In the genomic region with DNA sequence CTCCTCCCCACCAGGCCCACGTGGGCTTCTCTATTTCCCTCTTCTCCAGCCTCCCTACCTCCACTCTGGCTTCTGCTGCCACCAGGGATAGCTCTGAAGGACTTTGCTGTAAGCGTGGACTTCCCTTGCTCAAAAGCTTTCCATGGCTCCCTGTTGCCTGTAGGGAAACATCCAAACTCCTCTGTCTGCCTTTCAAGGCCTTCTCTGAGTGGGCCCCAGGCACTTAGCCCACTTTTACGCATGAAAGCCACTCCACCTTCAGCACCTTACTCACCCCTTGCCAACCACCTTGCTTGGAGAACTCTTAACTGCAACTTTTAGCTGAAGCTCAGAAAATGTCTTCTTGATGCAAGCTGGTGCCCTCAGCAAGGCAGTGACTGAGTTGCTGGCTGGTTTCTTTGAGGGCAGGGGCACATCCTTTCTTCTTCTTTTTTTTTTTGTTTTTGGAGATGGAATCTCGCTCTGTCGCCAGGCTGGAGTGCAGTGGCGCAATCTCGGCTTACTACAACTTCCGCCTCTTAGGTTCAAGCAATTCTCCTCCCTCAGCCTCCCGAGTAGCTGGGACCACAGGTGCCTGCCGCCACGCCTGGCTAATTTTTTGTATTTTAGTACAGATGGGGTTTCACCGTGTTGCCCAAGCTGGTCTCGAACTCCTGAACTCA, we compare ENCODE assay signal across 33 cellular contexts. TPM values are rescaled to one million over a fixed set of nuclear protein-coding genes. Genes with fewer than 3 reads are reported as not detected.
"Had no signal": no experiment of that assay in that cellular context is flagged by ENCODE, and none has a peak within 500 bp of the region (broad histone marks: within the 10 kb centered on the region; RNA-seq: fewer than 3 reads in every experiment).

No MANE protein-coding gene starts in this region.

- H3K9me3 ChIP-seq: adrenal gland, breast epithelium, colonic mucosa, esophagus muscularis mucosa, left ventricle myocardium inferior, right lobe of liver, upper lobe of left lung had no signal

- H3K27me3 ChIP-seq: breast epithelium, colonic mucosa, right lobe of liver, upper lobe of left lung had no signal

- H3K36me3 ChIP-seq: adrenal gland, breast epithelium, colonic mucosa, esophagus muscularis mucosa, left ventricle myocardium inferior, neural progenitor cell, right lobe of liver, upper lobe of left lung had no signal

- DNase-seq: activated B cell treated with CpG ODN at 0.5 μM for 24 hours; activated CD4-positive, alpha-beta T cell treated with anti-CD3 and anti-CD28 coated beads for 36 hours; activated CD4-positive, alpha-beta T cell treated with anti-CD3 and anti-CD28 coated beads, Interleukin-2, amount 50 U/mL, for 4 hours; activated CD8-positive, alpha-beta memory T cell treated with anti-CD3 and anti-CD28 coated beads for 24 hours; activated CD8-positive, alpha-beta memory T cell treated with anti-CD3 and anti-CD28 coated beads, Interleukin-2, amount 50 U/mL, for 4 hours; activated naive CD4-positive, alpha-beta T cell; activated T-cell treated with anti-CD3 and anti-CD28 coated beads, Interleukin-2, amount 50 U/mL, for 24 hours; adrenal gland; colonic mucosa; dorsolateral prefrontal cortex; effector memory CD8-positive, alpha-beta T cell; glutamatergic neuron; immature natural killer cell; kidney glomerular epithelial cell; left ventricle myocardium inferior; naive thymus-derived CD4-positive, alpha-beta T cell; posterior cingulate gyrus; right lobe of liver; stimulated activated CD4-positive, alpha-beta T cell treated with anti-CD3 and anti-CD28 coated beads, Interleukin-1b, Interleukin-23, amount 100 ng/mL, for 48 hours; stimulated activated naive CD8-positive, alpha-beta T cell treated with anti-CD3 and anti-CD28 coated beads, Interleukin-15, amount 100 ng/mL, for 72 hours; T1000 had no signal

- H3K79me2 ChIP-seq: hepatocyte had no signal

- ATAC-seq: activated CD4-positive, alpha-beta T cell treated with anti-CD3 and anti-CD28 coated beads for 36 hours; activated T-helper 17 cell treated with anti-CD3 and anti-CD28 coated beads, Interleukin-2, amount 50 U/mL, for 72 hours; effector memory CD8-positive, alpha-beta T cell; naive thymus-derived CD4-positive, alpha-beta T cell; right lobe of liver; stimulated activated naive CD8-positive, alpha-beta T cell treated with anti-CD3 and anti-CD28 coated beads, Interleukin-15, amount 100 ng/mL, for 72 hours had no signal

- H2AFZ ChIP-seq: hepatocyte, neural progenitor cell had no signal

- H3K4me3 ChIP-seq: adrenal gland, breast epithelium, colonic mucosa, dorsolateral prefrontal cortex, esophagus muscularis mucosa, hepatocyte, left ventricle myocardium inferior, neural progenitor cell, right lobe of liver, skin epidermis, upper lobe of left lung had no signal

- H3K4me2 ChIP-seq: hepatocyte, neural progenitor cell had no signal

- FAIRE-seq: astrocyte, endothelial cell of umbilical vein, frontal cortex had no signal

- H3K9ac ChIP-seq: neural progenitor cell had no signal

- H3K27ac ChIP-seq: adrenal gland, breast epithelium, colonic mucosa, dorsolateral prefrontal cortex, esophagus muscularis mucosa, hepatocyte, left ventricle myocardium inferior, neural progenitor cell, right lobe of liver, skin epidermis, upper lobe of left lung had no signal

- H3K4me1 ChIP-seq: adrenal gland, breast epithelium, colonic mucosa, esophagus muscularis mucosa, left ventricle myocardium inferior, right lobe of liver, upper lobe of left lung had no signal

RNA-seq across cellular contexts. Expression of gene DLX4, which starts 52.0 kb away (rescaled TPM):
- total RNA-seq: astrocyte, endothelial cell of umbilical vein, esophagus muscularis mucosa, frontal cortex, left ventricle myocardium inferior, lung microvascular endothelial cell, right lobe of liver, temporal lobe had no signal
- polyA plus RNA-seq: endothelial cell of umbilical vein; naive thymus-derived CD4-positive, alpha-beta T cell had no signal
